16 cellular contexts compared by ENCODE assay signal in the genomic region with DNA sequence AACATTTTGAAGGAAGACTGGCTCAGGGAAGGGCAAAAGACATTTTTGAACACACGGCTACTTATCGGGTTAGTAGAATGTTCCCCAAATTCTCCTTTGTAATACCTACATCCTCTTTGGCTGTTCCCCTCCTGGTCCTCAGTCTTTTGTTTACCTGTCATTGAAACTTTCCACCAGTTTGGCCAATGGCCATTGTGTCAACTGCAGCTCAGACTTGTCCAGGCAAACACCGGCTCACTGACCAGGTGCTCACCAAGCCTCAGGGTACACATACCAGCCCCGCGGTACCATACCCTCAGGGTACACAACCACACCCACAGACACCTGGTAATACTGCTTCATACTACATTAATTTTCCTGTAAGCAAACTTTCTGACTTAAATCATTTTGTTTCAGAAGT.
DNase-seq lines count a peak whose midpoint lies in the region; ATAC-seq and TF ChIP-seq lines count a peak whose summit lies in the region.
"Had no signal": no experiment of that assay in that cellular context is flagged by ENCODE, and none has a peak within 500 bp of the region (broad histone marks: within the 10 kb centered on the region; RNA-seq: fewer than 3 reads in every experiment).

No MANE protein-coding gene starts in this region.

- intact Hi-C loops in left lung (cut with DNase I): loop anchor here in 1 of 2 donors (10.0 kb wide), 1 partner anchor 249 kb away; a partner anchor contains a TSS

- ATAC-seq in GM18867 (IDR thresholded peaks at IDR 0.05; ENCODE audit: unreplicated experiment) (peak; percentile 39), RWPE2 (ENCODE audit: low read depth) (no peak), left lung (no peak)
- ATAC-seq: K562, SK-N-SH treated with all-trans-retinoic acid at 6 μM for 48 hours had no signal

- H3K9me3 ChIP-seq in RWPE2 (ENCODE audit: severe bottlenecking): no peaks in the 10 kb centered on the region
- no peaks in the 10 kb centered on the region for H3K9me3 ChIP-seq in left lung

- H3K4me1 ChIP-seq in RWPE2 (ENCODE audit: insufficient read depth, poor library complexity, severe bottlenecking): peaks cover 52% of the 10 kb centered on the region
- peaks cover 19 to 77% of the 10 kb centered on the region in 2 donors for H3K4me1 ChIP-seq in left lung

- DNase-seq in RWPE2 (ENCODE audit: low spot score) (no peak), left lung (peak in 1 of 2 donors; percentile 44), substantia nigra (lab: John Stamatoyannopoulos, UW) (no peak), NCI-H524 treated with DMSO at 0.1 percent for 48 hours (lab: John Stamatoyannopoulos, UW) (no peak), NCI-H510A (lab: John Stamatoyannopoulos, UW) (no peak), NCI-H2171 treated with DMSO at 0.1 percent for 48 hours (lab: John Stamatoyannopoulos, UW) (no peak), SIG-M5 treated with dmso at 0.1 percent for 504 hours (lab: John Stamatoyannopoulos, UW; ENCODE audit: unreplicated experiment) (no peak)
- DNase-seq: activated B cell treated with CpG ODN at 0.5 μM for 24 hours; activated CD8-positive, alpha-beta memory T cell treated with anti-CD3 and anti-CD28 coated beads, Interleukin-2, amount 50 U/mL, for 48 hours; activated naive CD8-positive, alpha-beta T cell treated with anti-CD3 and anti-CD28 coated beads, Interleukin-2, amount 10 ng/mL, durations not matched to agents 7 days and 5 days; erythroblast; NCI-H1436 treated with DMSO at 0.1 percent for 48 hours had no signal

- TF ChIP-seq CTCF in RWPE2 (IDR thresholded peaks at IDR 0.05; ENCODE audit: poor library complexity, severe bottlenecking) (no peak), left lung (IDR thresholded peaks at IDR 0.05) (no peak)

- H3K36me3 ChIP-seq in RWPE2 (ENCODE audit: low read depth) (no peaks in the 10 kb centered on the region), left lung (no peaks in the 10 kb centered on the region)

- H3K27ac ChIP-seq in RWPE2 (ENCODE audit: poor library complexity, severe bottlenecking): peak overlapping the region; percentile 94
- H3K27ac ChIP-seq in left lung: peak overlapping the region; percentile 92 to 99
- peak overlapping the region; percentile 79 for H3K27ac ChIP-seq in substantia nigra (ENCODE audit: low read depth, low read length, poor library complexity, severe bottlenecking)
- H3K27ac ChIP-seq: parathyroid adenoma had no signal

- no peaks in the 10 kb centered on the region for H3K27me3 ChIP-seq in RWPE2 (ENCODE audit: insufficient read depth, poor library complexity, severe bottlenecking)
- no peaks in the 10 kb centered on the region for H3K27me3 ChIP-seq in left lung

- H3K4me3 ChIP-seq in RWPE2 (ENCODE audit: severe bottlenecking): no peak overlapping the region
- no peak overlapping the region for H3K4me3 ChIP-seq in left lung
- H3K4me3 ChIP-seq: K562 had no signal
